Comparison of ENCODE assay signal across 8 cellular contexts in the genomic region with DNA sequence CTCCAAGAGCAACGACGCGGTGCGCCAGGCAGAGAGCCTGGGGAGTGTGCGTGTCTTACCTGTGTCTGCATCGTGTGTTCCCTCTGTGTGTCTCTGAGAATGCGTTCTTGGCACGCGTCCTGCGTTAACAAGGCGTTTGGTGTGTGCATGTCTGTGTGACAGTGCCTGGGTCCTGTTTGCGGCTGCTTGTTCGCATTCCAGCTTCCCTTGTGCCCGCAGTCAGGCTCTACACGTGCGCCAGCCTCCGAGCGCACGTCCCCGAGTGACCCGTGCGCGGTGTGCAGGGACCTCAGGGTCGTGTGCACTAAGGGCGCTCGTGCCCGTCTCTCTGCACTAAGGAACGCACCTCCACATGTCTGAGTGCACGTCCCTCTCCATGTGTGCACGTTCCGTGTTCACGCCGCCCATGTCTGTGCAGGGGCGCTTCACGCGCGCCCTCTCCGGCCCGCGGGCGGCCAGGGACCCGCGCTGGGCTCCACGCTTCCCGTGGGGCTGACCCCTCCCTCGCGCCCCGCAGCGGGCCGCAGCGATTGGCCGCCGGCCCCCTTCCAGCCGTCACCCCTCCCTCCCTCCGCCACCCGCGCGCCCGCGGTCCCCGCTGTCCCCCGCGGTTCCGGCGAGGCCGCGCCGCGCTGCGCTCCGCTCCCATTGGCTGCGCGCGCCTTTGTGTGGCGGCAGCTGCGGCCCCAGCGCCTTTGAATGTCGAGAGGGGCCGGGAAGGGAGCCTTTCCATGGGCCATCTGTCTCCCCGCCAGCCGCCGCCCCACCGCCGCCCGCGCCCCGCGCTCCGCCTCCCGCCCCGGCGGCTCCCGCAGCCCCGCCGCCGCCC.
DNase-seq lines count a peak whose midpoint lies in the region; ATAC-seq and TF ChIP-seq lines count a peak whose summit lies in the region.

No MANE protein-coding gene starts in this region.

- intact Hi-C loops in upper lobe of right lung (cut with DNase I), result no loop called here

- no peak overlapping the region for H3K9ac ChIP-seq in endodermal cell (ENCODE audit: extremely low read depth, low read length, poor library complexity, severe bottlenecking)

- peaks cover 47 to 73% of the 10 kb centered on the region in 2 donors for H3K27me3 Mint-ChIP-seq in CD8-positive, alpha-beta memory T cell
- H3K27me3 Mint-ChIP-seq in endodermal cell (ENCODE audit: insufficient read depth), result peaks cover 41% of the 10 kb centered on the region

- H3K4me3 ChIP-seq in CD8-positive, alpha-beta memory T cell (ENCODE audit: low read length), result no peak overlapping the region
- H3K4me3 ChIP-seq in endodermal cell (ENCODE audit: low read length) (peak overlapping the region; percentile 77), upper lobe of right lung (peak overlapping the region; percentile 49)

- TF ChIP-seq RAD21 in Ishikawa (IDR thresholded peaks at IDR 0.05; ENCODE audit: low read depth), result no peak

- CTCF ChIA-PET in CD8-positive, alpha-beta memory T cell (lab: Charles Lee), result no interaction called here

- peak in 3 of 5 donors; percentile 8 to 19 (median 8) for DNase-seq in CD8-positive, alpha-beta memory T cell
- DNase-seq in SKM-1 treated with dmso at 0.1 percent for 144 hours (lab: John Stamatoyannopoulos, UW; ENCODE audit: unreplicated experiment), result peak; percentile 59
- peak; percentile 70 for DNase-seq in endodermal cell
- DNase-seq in middle frontal gyrus (ENCODE audit: extremely low spot score, low spot score), result peak; percentile 22
- DNase-seq in upper lobe of right lung, result peak; percentile 64
- no peak for DNase-seq in activated CD4-positive, CD25-positive, alpha-beta regulatory T cell (lab: John Stamatoyannopoulos, UW)

- peaks cover 13% of the 10 kb centered on the region for H3K27me3 ChIP-seq in CD8-positive, alpha-beta memory T cell (ENCODE audit: insufficient read depth, low read length, poor library complexity, severe bottlenecking)
- peaks cover 32% of the 10 kb centered on the region for H3K27me3 ChIP-seq in endodermal cell (ENCODE audit: control insufficient read depth, insufficient read depth, low read length, poor library complexity, severe bottlenecking)
- peaks cover 23% of the 10 kb centered on the region for H3K27me3 ChIP-seq in upper lobe of right lung

- no peaks in the 10 kb centered on the region for H3K36me3 ChIP-seq in CD8-positive, alpha-beta memory T cell (ENCODE audit: insufficient read depth, low read length)
- no peaks in the 10 kb centered on the region for H3K36me3 ChIP-seq in endodermal cell (ENCODE audit: control insufficient read depth, insufficient read depth, low read length)
- no peaks in the 10 kb centered on the region for H3K36me3 ChIP-seq in upper lobe of right lung

- H3K4me1 Mint-ChIP-seq in CD8-positive, alpha-beta memory T cell, result peaks cover 26 to 40% (median 29%) of the 10 kb centered on the region in 3 donors
- peaks cover 38% of the 10 kb centered on the region for H3K4me1 Mint-ChIP-seq in endodermal cell

- TF ChIP-seq EP300 in Ishikawa (IDR thresholded peaks at IDR 0.05; ENCODE audit: borderline replicate concordance), result no peak

- no peak overlapping the region for H3K27ac ChIP-seq in CD8-positive, alpha-beta memory T cell (ENCODE audit: low read depth, low read length)
- peak overlapping the region; percentile 62 for H3K27ac ChIP-seq in endodermal cell (ENCODE audit: low read depth, low read length)
- H3K27ac ChIP-seq in upper lobe of right lung, result no peak overlapping the region

- no peaks in the 10 kb centered on the region for H3K4me1 ChIP-seq in CD8-positive, alpha-beta memory T cell (ENCODE audit: insufficient read depth, low read length)
- H3K4me1 ChIP-seq in endodermal cell (ENCODE audit: control insufficient read depth, insufficient read depth, low read length) (peaks cover 15% of the 10 kb centered on the region), upper lobe of right lung (peaks cover 13% of the 10 kb centered on the region)

- H3K4me3 Mint-ChIP-seq in CD8-positive, alpha-beta memory T cell, result peak overlapping the region; percentile 43 to 83 (median 74)
- H3K4me3 Mint-ChIP-seq in endodermal cell, result peak overlapping the region; percentile 67

- no peaks in the 10 kb centered on the region for H3K9me3 ChIP-seq in CD8-positive, alpha-beta memory T cell (ENCODE audit: low read length)
- H3K9me3 ChIP-seq in endodermal cell (ENCODE audit: control insufficient read depth, low read length) (no peaks in the 10 kb centered on the region), upper lobe of right lung (no peaks in the 10 kb centered on the region)

- peak; percentile 71 for ATAC-seq in upper lobe of right lung
- no peak for ATAC-seq in HG03457 (IDR thresholded peaks at IDR 0.05; ENCODE audit: unreplicated experiment)

- POLR2A ChIA-PET in CD8-positive, alpha-beta memory T cell (lab: Charles Lee), result no interaction called here

- H3K27ac Mint-ChIP-seq in CD8-positive, alpha-beta memory T cell, result peak overlapping the region in 1 of 8 donors; percentile 5
- H3K27ac Mint-ChIP-seq in endodermal cell, result no peak overlapping the region

- WGBS in endodermal cell (ENCODE audit: insufficient coverage in 1 of 2, insufficient read length in 1 of 2), 2 experiments, result 8 to 10% methylated on average over 45 to 96 of the region's 96 CpGs

- H3K9me3 Mint-ChIP-seq in CD8-positive, alpha-beta memory T cell, result no peaks in the 10 kb centered on the region
- no peaks in the 10 kb centered on the region for H3K9me3 Mint-ChIP-seq in endodermal cell

- TF ChIP-seq CTCF in endodermal cell (conservative IDR thresholded peaks at IDR 0.05), result no peak
- TF ChIP-seq CTCF in upper lobe of right lung (IDR thresholded peaks at IDR 0.05), result no peak

- H3K36me3 Mint-ChIP-seq in CD8-positive, alpha-beta memory T cell, result no peaks in the 10 kb centered on the region
- no peaks in the 10 kb centered on the region for H3K36me3 Mint-ChIP-seq in endodermal cell (ENCODE audit: low read depth)

TF ChIP-seq in Ishikawa, 13 proteins besides CTCF, POLR2A, EP300 and RAD21:
- TF ChIP-seq CREB1 (IDR thresholded peaks at IDR 0.05; ENCODE audit: low read depth), result no peak
- peak; percentile 8; the same call in 1 of the 2 replicates for TF ChIP-seq EGR1 (IDR thresholded peaks at IDR 0.05)
- TF ChIP-seq CEBPB (IDR thresholded peaks at IDR 0.05), result no peak
- TF ChIP-seq NFIC (IDR thresholded peaks at IDR 0.05), result 0 out of 2 replicates have a peak, but pooled peaks have one; percentile 16
- TF ChIP-seq, protein P1, sequence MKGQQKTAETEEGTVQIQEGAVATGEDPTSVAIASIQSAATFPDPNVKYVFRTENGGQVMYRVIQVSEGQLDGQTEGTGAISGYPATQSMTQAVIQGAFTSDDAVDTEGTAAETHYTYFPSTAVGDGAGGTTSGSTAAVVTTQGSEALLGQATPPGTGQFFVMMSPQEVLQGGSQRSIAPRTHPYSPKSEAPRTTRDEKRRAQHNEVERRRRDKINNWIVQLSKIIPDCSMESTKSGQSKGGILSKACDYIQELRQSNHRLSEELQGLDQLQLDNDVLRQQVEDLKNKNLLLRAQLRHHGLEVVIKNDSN (IDR thresholded peaks at IDR 0.05), result peak; percentile 28; the same call in 1 of the 2 replicates
- TF ChIP-seq MAX (IDR thresholded peaks at IDR 0.05), result peak; percentile 95
- peak; percentile 18; the same call in 1 of the 2 replicates for TF ChIP-seq TAF1 (IDR thresholded peaks at IDR 0.05; ENCODE audit: low read depth)

Comparison
In these comparisons a context has a peak if more than half of its experiments do, and no peak if none do; other contexts are left out.
1. DNase-seq: peak in CD8-positive, alpha-beta memory T cell (3 of 5), SKM-1 treated with dmso at 0.1 percent for 144 hours (single experiment), endodermal cell (single experiment), middle frontal gyrus (single experiment) and upper lobe of right lung (single experiment); none in activated CD4-positive, CD25-positive, alpha-beta regulatory T cell (0 of 4).